In genomic region chr17:39508987-39509386, GRCh38 we compare ENCODE assay signal across 20 cellular contexts. TPM values are rescaled to one million over a fixed set of nuclear protein-coding genes. Genes with fewer than 3 reads are reported as not detected.
DNase-seq lines count a peak whose midpoint lies in the region; ATAC-seq, FAIRE-seq and TF ChIP-seq lines count a peak whose summit lies in the region.
"Had no signal": no experiment of that assay in that cellular context is flagged by ENCODE, and none has a peak within 500 bp of the region (broad histone marks: within the 10 kb centered on the region; RNA-seq: fewer than 3 reads in every experiment).

No MANE protein-coding gene starts in this region.

- intact Hi-C loops in HepG2 (cut with micrococcal nuclease; ENCODE audit: unreplicated experiment): no loop called here
- intact Hi-C loops in right lobe of liver (cut with DNase I): no loop called here

- no peaks in the 10 kb centered on the region for H3K79me2 ChIP-seq in HepG2 (ENCODE audit: insufficient read depth, low read length)

- no peaks in the 10 kb centered on the region for H4K20me1 ChIP-seq in HepG2 (ENCODE audit: insufficient read depth, low read length)

- CTCF ChIA-PET in HepG2 (lab: Yijun Ruan, JAX; ENCODE audit: low intra/inter-chr PET ratio, low total read pairs): no interaction called here

- no peak for TF ChIP-seq RAD21 in HepG2 (CRISPR knock-in tag; IDR thresholded peaks at IDR 0.05)

- no peak for ATAC-seq in HepG2
- ATAC-seq in right lobe of liver: no peak
- ATAC-seq in T-helper 17 cell: no peak
- ATAC-seq in central memory CD8-positive, alpha-beta T cell (replicated peaks; ENCODE audit: extremely low read depth, poor library complexity, severe bottlenecking): no peak
- no peak for ATAC-seq in HG03469 (IDR thresholded peaks at IDR 0.05; ENCODE audit: unreplicated experiment)
- no peak for ATAC-seq in GM21619 (IDR thresholded peaks at IDR 0.05; ENCODE audit: unreplicated experiment)
- ATAC-seq: HCT116 had no signal

- no peaks in the 10 kb centered on the region for H3K27me3 Mint-ChIP-seq in T-helper 17 cell
- H3K27me3 Mint-ChIP-seq in central memory CD8-positive, alpha-beta T cell: no peaks in the 10 kb centered on the region
- H3K27me3 Mint-ChIP-seq: CD4-positive, alpha-beta memory T cell had no signal

- H3K9ac ChIP-seq in HepG2 (ENCODE audit: insufficient read depth, low read depth, low read length): no peak overlapping the region
- H3K9ac ChIP-seq: GM23248 had no signal

- no TSS peak for BruUV-seq in HepG2 (replicated peaks; lab: Mats Ljungman, UMichigan)

- POLR2A ChIA-PET in HepG2 (lab: Yijun Ruan, JAX): no interaction called here

- no peak for FAIRE-seq in HepG2 (lab: Jason Lieb, UNC)
- FAIRE-seq: G401.6, GM12892, H1 had no signal

- no peaks in the 10 kb centered on the region for H3K27me3 ChIP-seq in HepG2 (ENCODE audit: control insufficient read depth in 1 of 2, insufficient read depth in 2 of 2, low read length in 2 of 2)
- no peaks in the 10 kb centered on the region for H3K27me3 ChIP-seq in right lobe of liver

- in situ Hi-C loops in HepG2 (cut with HindIII; ENCODE audit: extremely low pct_ligation_motif_present, low pct_unique_long_range_greater_than_20kb): no loop called here

- TF ChIP-seq EP300 in HepG2 (IDR thresholded peaks at IDR 0.05; ENCODE audit: low read depth in 2 of 2, low read length in 2 of 2) (no peak), HepG2 (CRISPR knock-in tag; IDR thresholded peaks at IDR 0.05; ENCODE audit: borderline replicate concordance) (no peak)

- H3K9me3 ChIP-seq in HepG2 (ENCODE audit: low read length) (no peaks in the 10 kb centered on the region), right lobe of liver (no peaks in the 10 kb centered on the region), T-helper 17 cell (ENCODE audit: control insufficient read depth, low read length, poor library complexity, severe bottlenecking) (no peaks in the 10 kb centered on the region)

- H2AFZ ChIP-seq in HepG2 (ENCODE audit: low read length): no peak overlapping the region
- H2AFZ ChIP-seq: GM23248 had no signal

- peaks cover 31 to 87% of the 10 kb centered on the region in 2 experiments for H3K36me3 ChIP-seq in HepG2 (replicated peaks in 1 of 2; ENCODE audit: control insufficient read depth in 1 of 2, insufficient read depth in 2 of 2, low read length in 2 of 2)
- H3K36me3 ChIP-seq in right lobe of liver: peaks cover 3 to 78% (median 25%) of the 10 kb centered on the region in 4 donors

- H3K27ac ChIP-seq in HepG2 (ENCODE audit: extremely low read length, insufficient read depth, low read length) (no peak overlapping the region), right lobe of liver (no peak overlapping the region)
- H3K27ac ChIP-seq: GM23248 had no signal

- no peaks in the 10 kb centered on the region for H3K9me3 Mint-ChIP-seq in central memory CD8-positive, alpha-beta T cell
- H3K9me3 Mint-ChIP-seq: CD4-positive, alpha-beta memory T cell; H9; HFFc6 had no signal

- TF ChIP-seq CTCF in HepG2 (CRISPR knock-in tag; IDR thresholded peaks at IDR 0.05): no peak
- TF ChIP-seq CTCF in right lobe of liver (IDR thresholded peaks at IDR 0.05): no peak

- H3K4me3 Mint-ChIP-seq in T-helper 17 cell: no peak overlapping the region
- no peak overlapping the region for H3K4me3 Mint-ChIP-seq in central memory CD8-positive, alpha-beta T cell
- H3K4me3 Mint-ChIP-seq: CD4-positive, alpha-beta memory T cell; H9; HFFc6 had no signal

- peaks cover 8% of the 10 kb centered on the region for H3K4me1 Mint-ChIP-seq in T-helper 17 cell
- H3K4me1 Mint-ChIP-seq in central memory CD8-positive, alpha-beta T cell: peaks cover 16% of the 10 kb centered on the region
- H3K4me1 Mint-ChIP-seq: H9 had no signal

- no peak for TF ChIP-seq POLR2A in HepG2 (IDR thresholded peaks at IDR 0.05; ENCODE audit: insufficient read depth in 1 of 2, low read depth in 2 of 2, low read length in 2 of 2)
- TF ChIP-seq POLR2A in right lobe of liver (IDR thresholded peaks at IDR 0.05): no peak

- DNase-seq in HepG2 (ENCODE audit: low spot score) (no peak), right lobe of liver (no peak), T-helper 17 cell (no peak)
- no peak for DNase-seq in central memory CD8-positive, alpha-beta T cell (ENCODE audit: low spot score in 2 of 2)
- no peak for DNase-seq in stimulated activated naive CD4-positive, alpha-beta T cell (lab: John Stamatoyannopoulos, UW)
- DNase-seq: 8988T; C1 segment of cervical spinal cord; CD4-positive, alpha-beta memory T cell; COR-L47; DMS153; DND-41; GM23248; H9; HFFc6 had no signal

- no peak overlapping the region for H3K4me3 ChIP-seq in HepG2 (replicated peaks in 1 of 3; ENCODE audit: insufficient read depth in 1 of 3, low read depth in 2 of 3, low read length in 3 of 3)
- no peak overlapping the region for H3K4me3 ChIP-seq in right lobe of liver
- H3K4me3 ChIP-seq: GM23248 had no signal

- 96% methylated on average over 2 of the region's 2 CpGs for WGBS in HepG2 (ENCODE audit: low lambda C conversion rate)
- WGBS in right lobe of liver (ENCODE audit: insufficient coverage, low coverage, low lambda C conversion rate, missing lambda C conversion rate): 82% methylated on average over 2 of the region's 2 CpGs

- H3K36me3 Mint-ChIP-seq in T-helper 17 cell (ENCODE audit: low read depth): peaks cover 10% of the 10 kb centered on the region
- H3K36me3 Mint-ChIP-seq in central memory CD8-positive, alpha-beta T cell (ENCODE audit: insufficient read depth): peaks cover 77% of the 10 kb centered on the region

- H3K27ac Mint-ChIP-seq in T-helper 17 cell: peak overlapping the region; percentile 32
- H3K27ac Mint-ChIP-seq in central memory CD8-positive, alpha-beta T cell (ENCODE audit: low read depth): peak overlapping the region; percentile 71
- H3K27ac Mint-ChIP-seq: HFFc6 had no signal

- H3K4me1 ChIP-seq in HepG2 (ENCODE audit: insufficient read depth, low read length) (no peaks in the 10 kb centered on the region), right lobe of liver (no peaks in the 10 kb centered on the region)

- H3K4me2 ChIP-seq in HepG2 (ENCODE audit: low read depth, low read length): no peak overlapping the region

TF ChIP-seq in HepG2, 621 proteins besides CTCF, POLR2A, EP300 and RAD21 (continues in another document):
- TF ChIP-seq CHD4 (IDR thresholded peaks at IDR 0.05; ENCODE audit: borderline replicate concordance, low read length) (no peak), MAFK (conservative IDR thresholded peaks at IDR 0.05 in 1 of 2, IDR thresholded peaks at IDR 0.05 in 1 of 2; ENCODE audit: low read length in 2 of 2) (peak; percentile 52 to 72; a peak in 3 of 4 replicates), ZNF121 (CRISPR knock-in tag; IDR thresholded peaks at IDR 0.05) (peak; percentile 67; the same call in 1 of the 2 replicates)

RNA-seq across cellular contexts. Expression of gene CDK12, which starts 47.7 kb away (rescaled TPM):
- total RNA-seq in HepG2 (2016; rRNA removed; fragmentation: Illumina TruSeq; extraction: Trizol) (88.6 and 95.9 TPM in 2 replicates), right lobe of liver (10 to 100 TPM; 19.4 to 33.4 (median 30.4) TPM), T-helper 17 cell (100 to 1,000 TPM in 1 of 2 donors, 10 to 100 TPM in 1; 97.4 to 105 TPM)
- 10.0 and 10.3 TPM in 2 replicates for total RNA-seq in HepG2 (2016; cell fraction: cytosol; rRNA removed; fragmentation: Illumina TruSeq; extraction: Trizol; ENCODE audit: low read depth)
- 86.1 and 88.0 TPM in 2 replicates for total RNA-seq in HepG2 (2016; cell fraction: insoluble cytoplasmic fraction; rRNA removed; fragmentation: Illumina TruSeq; extraction: Trizol)
- total RNA-seq in HepG2 (2016; cell fraction: membrane; rRNA removed; fragmentation: Illumina TruSeq; extraction: Trizol): 22.7 and 24.2 TPM in 2 replicates
- 80.6 and 95.5 TPM in 2 replicates for total RNA-seq in HepG2 (2016; cell fraction: nucleus; rRNA removed; fragmentation: Illumina TruSeq; extraction: Trizol)
- 24.0 and 26.0 TPM in 2 replicates for polyA plus RNA-seq in HepG2 (2011; rRNA removed)
- 14.1 and 16.8 TPM in 2 replicates for polyA plus RNA-seq in HepG2 (2011; cell fraction: cytosol; rRNA removed)
- polyA plus RNA-seq in HepG2 (2011; cell fraction: nucleus; rRNA removed): 22.3 and 26.3 TPM in 2 replicates
- 29.0 and 31.6 TPM in 2 replicates for polyA plus RNA-seq in HepG2 (2012)
- 1.6 and 2.1 TPM in 2 replicates for polyA plus RNA-seq in HepG2 (2016; cell fraction: cytosol; fragmentation: Illumina TruSeq; extraction: Trizol; ENCODE audit: low read depth)
- 47.2 and 53.7 TPM in 2 replicates for polyA plus RNA-seq in HepG2 (2016; cell fraction: insoluble cytoplasmic fraction; fragmentation: Illumina TruSeq; extraction: Trizol; ENCODE audit: low read depth)
- polyA plus RNA-seq in HepG2 (2016; cell fraction: membrane; fragmentation: Illumina TruSeq; extraction: Trizol; ENCODE audit: low read depth): 5.1 and 6.0 TPM in 2 replicates
- 74.4 and 81.5 TPM in 2 replicates for polyA plus RNA-seq in HepG2 (2016; cell fraction: nucleus; fragmentation: Illumina TruSeq; extraction: Trizol; ENCODE audit: insufficient read depth, low read depth)
- polyA minus RNA-seq in HepG2 (2011; rRNA and poly(A)+ RNA removed; ENCODE audit: low replicate concordance): 63.7 and 92.9 TPM in 2 replicates
- 47.7 and 51.0 TPM in 2 replicates for polyA minus RNA-seq in HepG2 (2011; cell fraction: cytosol; rRNA and poly(A)+ RNA removed)
- polyA minus RNA-seq in HepG2 (2011; cell fraction: nucleus; rRNA and poly(A)+ RNA removed): 81.4 and 85.5 TPM in 2 replicates

RNA-seq across cellular contexts. Expression of gene MED1, which starts 57.9 kb away (rescaled TPM):
- total RNA-seq in HepG2 (2016; rRNA removed; fragmentation: Illumina TruSeq; extraction: Trizol): 37.5 and 60.9 TPM in 2 replicates
- 12.9 and 14.9 TPM in 2 replicates for total RNA-seq in HepG2 (2016; cell fraction: cytosol; rRNA removed; fragmentation: Illumina TruSeq; extraction: Trizol; ENCODE audit: low read depth)
- 38.2 and 62.3 TPM in 2 replicates for total RNA-seq in HepG2 (2016; cell fraction: insoluble cytoplasmic fraction; rRNA removed; fragmentation: Illumina TruSeq; extraction: Trizol)
- total RNA-seq in HepG2 (2016; cell fraction: membrane; rRNA removed; fragmentation: Illumina TruSeq; extraction: Trizol): 29.6 and 32.0 TPM in 2 replicates
- 39.7 and 45.3 TPM in 2 replicates for total RNA-seq in HepG2 (2016; cell fraction: nucleus; rRNA removed; fragmentation: Illumina TruSeq; extraction: Trizol)
- polyA plus RNA-seq in HepG2 (2011; rRNA removed): 35.1 and 40.1 TPM in 2 replicates
- 20.5 and 26.9 TPM in 2 replicates for polyA plus RNA-seq in HepG2 (2011; cell fraction: cytosol; rRNA removed)
- 42.0 and 45.4 TPM in 2 replicates for polyA plus RNA-seq in HepG2 (2011; cell fraction: nucleus; rRNA removed)
- polyA plus RNA-seq in HepG2 (2012): 33.6 and 38.3 TPM in 2 replicates
- polyA plus RNA-seq in HepG2 (2016; cell fraction: cytosol; fragmentation: Illumina TruSeq; extraction: Trizol; ENCODE audit: low read depth): 4.1 and 4.6 TPM in 2 replicates
- polyA plus RNA-seq in HepG2 (2016; cell fraction: insoluble cytoplasmic fraction; fragmentation: Illumina TruSeq; extraction: Trizol; ENCODE audit: low read depth): 46.1 and 47.3 TPM in 2 replicates
- 10.3 and 10.9 TPM in 2 replicates for polyA plus RNA-seq in HepG2 (2016; cell fraction: membrane; fragmentation: Illumina TruSeq; extraction: Trizol; ENCODE audit: low read depth)
- 61.0 and 66.9 TPM in 2 replicates for polyA plus RNA-seq in HepG2 (2016; cell fraction: nucleus; fragmentation: Illumina TruSeq; extraction: Trizol; ENCODE audit: insufficient read depth, low read depth)
- polyA minus RNA-seq in HepG2 (2011; rRNA and poly(A)+ RNA removed; ENCODE audit: low replicate concordance): 50.2 and 64.9 TPM in 2 replicates
- polyA minus RNA-seq in HepG2 (2011; cell fraction: cytosol; rRNA and poly(A)+ RNA removed): 32.4 and 34.3 TPM in 2 replicates
- 76.9 and 82.6 TPM in 2 replicates for polyA minus RNA-seq in HepG2 (2011; cell fraction: nucleus; rRNA and poly(A)+ RNA removed)
- 10 to 100 TPM in 5 of 6 experiments, 1 to 10 TPM in 1; 9.7 to 14.1 (median 13.2) TPM for total RNA-seq in right lobe of liver
- 10 to 100 TPM; 37.8 to 41.3 TPM for total RNA-seq in T-helper 17 cell
